Comparison of ENCODE assay signal across 25 cellular contexts in genomic region chrX:14801136-14801535, GRCh38.
A peak's percentile ranks its signal among the peaks of the same experiment; 100 is the strongest.
DNase-seq lines count a peak whose midpoint lies in the region; ATAC-seq, FAIRE-seq and TF ChIP-seq lines count a peak whose summit lies in the region.
"Had no signal": no experiment of that assay in that cellular context is flagged by ENCODE, and none has a peak within 500 bp of the region (broad histone marks: within the 10 kb centered on the region; RNA-seq: fewer than 3 reads in every experiment).

No MANE protein-coding gene starts in this region.

- DNase-seq in GM03348 (ENCODE audit: low spot score): peak; percentile 9
- peak; percentile 21 for DNase-seq in SK-MEL-5 (ENCODE audit: low read depth, low spot score)
- peak; percentile 23 for DNase-seq in fibroblast of the aortic adventitia (ENCODE audit: low read depth)
- peak; percentile 8 for DNase-seq in urothelium cell line (ENCODE audit: low spot score)
- no peak for DNase-seq in activated CD8-positive, alpha-beta T cell treated with anti-CD3 and anti-CD28 coated beads for 36 hours
- DNase-seq: activated CD4-positive, alpha-beta T cell treated with anti-CD3 and anti-CD28 coated beads, Interleukin-2, amount 10 ng/mL, durations not matched to agents 24 days and 14 days; activated CD8-positive, alpha-beta memory T cell treated with anti-CD3 and anti-CD28 coated beads, Interleukin-2, amount 50 U/mL, for 48 hours; activated effector memory CD4-positive, alpha-beta T cell treated with anti-CD3 and anti-CD28 coated beads, Interleukin-2, amount 50 U/mL, for 16 hours; effector memory CD4-positive, alpha-beta T cell; hypothalamus; left cardiac atrium; midbrain; NCI-H1105 treated with DMSO at 0.1 percent for 48 hours; NCI-H2107; NCI-H524; stimulated activated CD4-positive, alpha-beta T cell treated with anti-CD3 and anti-CD28 coated beads, Interleukin-2, amount 100 ng/mL, for 24 hours; T-helper 1 cell had no signal

- ATAC-seq in activated CD8-positive, alpha-beta T cell treated with anti-CD3 and anti-CD28 coated beads for 36 hours: no peak
- ATAC-seq in GM21381 (IDR thresholded peaks at IDR 0.05; ENCODE audit: unreplicated experiment): no peak
- ATAC-seq in GM18517 (IDR thresholded peaks at IDR 0.05; ENCODE audit: unreplicated experiment): no peak
- ATAC-seq: HCT116, left cardiac atrium, Right ventricle myocardium inferior had no signal

- H3K9me3 Mint-ChIP-seq in activated CD8-positive, alpha-beta T cell treated with anti-CD3 and anti-CD28 coated beads for 36 hours: no peaks in the 10 kb centered on the region
- H3K9me3 Mint-ChIP-seq: stimulated activated naive CD8-positive, alpha-beta T cell treated with anti-CD3 and anti-CD28 coated beads, Interleukin-15, Interleukin-2, amounts not matched to agents 100 ng/mL and 50 ng/mL, for 24 hours; type B pancreatic cell had no signal

- H3K27me3 Mint-ChIP-seq in activated CD8-positive, alpha-beta T cell treated with anti-CD3 and anti-CD28 coated beads for 36 hours: no peaks in the 10 kb centered on the region
- H3K27me3 Mint-ChIP-seq: activated CD4-positive, alpha-beta T cell treated with anti-CD3 and anti-CD28 coated beads, Interleukin-2, amount 10 ng/mL, durations not matched to agents 24 days and 14 days; stimulated activated naive CD8-positive, alpha-beta T cell treated with anti-CD3 and anti-CD28 coated beads, Interleukin-15, Interleukin-2, amounts not matched to agents 100 ng/mL and 50 ng/mL, for 24 hours; type B pancreatic cell had no signal

- H3K4me1 Mint-ChIP-seq in activated CD8-positive, alpha-beta T cell treated with anti-CD3 and anti-CD28 coated beads for 36 hours (ENCODE audit: low read depth): peaks cover 6% of the 10 kb centered on the region
- H3K4me1 Mint-ChIP-seq: nephron had no signal

- H3K4me3 ChIP-seq in fibroblast of the aortic adventitia (ENCODE audit: low read depth, low read length): no peak overlapping the region
- H3K4me3 ChIP-seq: BLaER1 treated with 17β-estradiol and CSF1 and Interleukin-3, amounts not matched to agents 10 nM and 100 nM had no signal

- H3K27ac Mint-ChIP-seq in activated CD8-positive, alpha-beta T cell treated with anti-CD3 and anti-CD28 coated beads for 36 hours: no peak overlapping the region
- H3K27ac Mint-ChIP-seq: activated CD4-positive, alpha-beta T cell treated with anti-CD3 and anti-CD28 coated beads, Interleukin-2, amount 10 ng/mL, durations not matched to agents 24 days and 14 days; nephron; stimulated activated naive CD8-positive, alpha-beta T cell treated with anti-CD3 and anti-CD28 coated beads, Interleukin-15, Interleukin-2, amounts not matched to agents 100 ng/mL and 50 ng/mL, for 24 hours; type B pancreatic cell had no signal

- peaks cover 2% of the 10 kb centered on the region for H3K36me3 Mint-ChIP-seq in activated CD8-positive, alpha-beta T cell treated with anti-CD3 and anti-CD28 coated beads for 36 hours (ENCODE audit: low read depth)

- no peak for FAIRE-seq in urothelium cell line (lab: Jason Lieb, UNC)

- intact Hi-C loops in activated CD8-positive, alpha-beta T cell treated with anti-CD3 and anti-CD28 coated beads for 36 hours (cut with micrococcal nuclease): no loop called here

- CTCF ChIA-PET in activated CD8-positive, alpha-beta T cell treated with anti-CD3 and anti-CD28 coated beads for 36 hours (lab: Charles Lee): no interaction called here

- H3K4me3 Mint-ChIP-seq in activated CD8-positive, alpha-beta T cell treated with anti-CD3 and anti-CD28 coated beads for 36 hours: no peak overlapping the region
- H3K4me3 Mint-ChIP-seq: activated CD4-positive, alpha-beta T cell treated with anti-CD3 and anti-CD28 coated beads, Interleukin-2, amount 10 ng/mL, durations not matched to agents 24 days and 14 days; nephron; stimulated activated naive CD8-positive, alpha-beta T cell treated with anti-CD3 and anti-CD28 coated beads, Interleukin-15, Interleukin-2, amounts not matched to agents 100 ng/mL and 50 ng/mL, for 24 hours; type B pancreatic cell had no signal

- POLR2A ChIA-PET in activated CD8-positive, alpha-beta T cell treated with anti-CD3 and anti-CD28 coated beads for 36 hours (lab: Charles Lee): no interaction called here

- no peak for TF ChIP-seq CTCF in fibroblast of the aortic adventitia (IDR thresholded peaks at IDR 0.05; ENCODE audit: insufficient read depth, low read length)
- no peak for TF ChIP-seq CTCF in activated CD8-positive, alpha-beta T cell treated with anti-CD3 and anti-CD28 coated beads for 36 hours (IDR thresholded peaks at IDR 0.05)

- in situ Hi-C loops in SK-MEL-5 (cut with HindIII; ENCODE audit: low pct_unique_long_range_greater_than_20kb, low sequenced_read_pairs): no loop called here
